9 cellular contexts compared by ENCODE assay signal in genomic region chr9:89464991-89465390, GRCh38. TPM values are rescaled to one million over a fixed set of nuclear protein-coding genes. Genes with fewer than 3 reads are reported as not detected.
DNase-seq lines count a peak whose midpoint lies in the region; ATAC-seq, FAIRE-seq and TF ChIP-seq lines count a peak whose summit lies in the region.
"Had no signal": no experiment of that assay in that cellular context is flagged by ENCODE, and none has a peak within 500 bp of the region (broad histone marks: within the 10 kb centered on the region; RNA-seq: fewer than 3 reads in every experiment).

No MANE protein-coding gene starts in this region.

- H3K27me3 Mint-ChIP-seq in central memory CD8-positive, alpha-beta T cell, result no peaks in the 10 kb centered on the region

- H3K9me3 Mint-ChIP-seq in central memory CD8-positive, alpha-beta T cell, result no peaks in the 10 kb centered on the region

- ATAC-seq in central memory CD8-positive, alpha-beta T cell (replicated peaks; ENCODE audit: extremely low read depth, poor library complexity, severe bottlenecking), result no peak
- no peak for ATAC-seq in right cardiac atrium

- H3K4me3 ChIP-seq in NB4 (ENCODE audit: low read depth, low read length), result no peak overlapping the region
- H3K4me3 ChIP-seq in spleen, result peak overlapping the region in 3 of 8 donors; percentile 6 to 56 (median 11)
- no peak overlapping the region for H3K4me3 ChIP-seq in right cardiac atrium (ENCODE audit: low read length)
- no peak overlapping the region for H3K4me3 ChIP-seq in small intestine (ENCODE audit: low read depth in 1 of 2, low read length in 2 of 2)

- H3K4me3 Mint-ChIP-seq in central memory CD8-positive, alpha-beta T cell, result peak overlapping the region; percentile 74

- H3K36me3 ChIP-seq in spleen (peaks cover 0 to 16% (median 0%) of the 10 kb centered on the region in 6 donors), small intestine (ENCODE audit: control insufficient read depth in 2 of 2, insufficient read depth in 2 of 2, low read length in 2 of 2) (no peaks in the 10 kb centered on the region)

- H3K4me1 Mint-ChIP-seq in central memory CD8-positive, alpha-beta T cell, result peaks cover 91% of the 10 kb centered on the region

- FAIRE-seq in GM18507 (lab: Jason Lieb, UNC) (peak; percentile 46), small intestine (lab: Jason Lieb, UNC) (no peak)
- FAIRE-seq: keratinocyte had no signal

- no peaks in the 10 kb centered on the region for H3K9me3 ChIP-seq in spleen
- no peaks in the 10 kb centered on the region for H3K9me3 ChIP-seq in right cardiac atrium (ENCODE audit: control insufficient read depth, low read length)
- no peaks in the 10 kb centered on the region for H3K9me3 ChIP-seq in small intestine (ENCODE audit: control insufficient read depth, low read depth)

- TF ChIP-seq CTCF in NB4 (IDR thresholded peaks at IDR 0.05; ENCODE audit: low read depth, low read length) (no peak), spleen (IDR thresholded peaks at IDR 0.05 in 8 of 11, conservative IDR thresholded peaks at IDR 0.05 in 3 of 11) (no peak)

- peaks cover 38 to 100% (median 90%) of the 10 kb centered on the region in 6 donors for H3K4me1 ChIP-seq in spleen
- H3K4me1 ChIP-seq in right cardiac atrium (ENCODE audit: control insufficient read depth, insufficient read depth, low read length), result no peaks in the 10 kb centered on the region
- peaks cover 0 to 7% of the 10 kb centered on the region in 2 donors for H3K4me1 ChIP-seq in small intestine (ENCODE audit: control insufficient read depth in 2 of 2, insufficient read depth in 1 of 2, low read depth in 1 of 2, low read length in 1 of 2)

- intact Hi-C loops in spleen (cut with DNase I; ENCODE audit: low total_unique reads), result no loop called here
- intact Hi-C loops in right cardiac atrium (cut with DNase I), result no loop called here

- peaks cover 35% of the 10 kb centered on the region for H3K36me3 Mint-ChIP-seq in central memory CD8-positive, alpha-beta T cell (ENCODE audit: insufficient read depth)

- TF ChIP-seq POLR2A in NB4 (IDR thresholded peaks at IDR 0.05; ENCODE audit: extremely low read depth, insufficient read length), result no peak
- TF ChIP-seq POLR2A in spleen (IDR thresholded peaks at IDR 0.05), result no peak

- 37 to 69% (median 52%) methylated on average over 8 of the region's 8 CpGs for WGBS in spleen, 5 donors
- WGBS in right cardiac atrium, result 75% methylated on average over 8 of the region's 8 CpGs
- 71 to 79% (median 78%) methylated on average over 8 of the region's 8 CpGs for WGBS in small intestine, 3 donors

- H3K27ac ChIP-seq in spleen (peak overlapping the region; percentile 80 to 97 (median 92)), right cardiac atrium (ENCODE audit: low read length) (no peak overlapping the region), small intestine (ENCODE audit: low read depth in 1 of 2, low read length in 1 of 2) (peak overlapping the region in 1 of 2 donors; percentile 88)

- DNase-seq in GM18507 (ENCODE audit: extremely low spot score, insufficient read length, low read depth), result no peak
- DNase-seq in NB4 (ENCODE audit: low read depth), result peak; percentile 73
- DNase-seq in central memory CD8-positive, alpha-beta T cell (ENCODE audit: low spot score in 2 of 2), result no peak
- peak; percentile 65 for DNase-seq in spleen
- no peak for DNase-seq in inferior parietal cortex (ENCODE audit: extremely low spot score)
- DNase-seq in right cardiac atrium, result no peak
- DNase-seq in small intestine, result no peak
- DNase-seq: NCI-H2227 treated with DMSO at 0.1 percent for 48 hours had no signal

- H3K27me3 ChIP-seq in spleen (replicated peaks in 1 of 7), result no peaks in the 10 kb centered on the region
- no peaks in the 10 kb centered on the region for H3K27me3 ChIP-seq in right cardiac atrium (ENCODE audit: control insufficient read depth, insufficient read depth)
- no peaks in the 10 kb centered on the region for H3K27me3 ChIP-seq in small intestine (ENCODE audit: control insufficient read depth in 2 of 2, insufficient read depth in 2 of 2, low read length in 2 of 2)

- H3K27ac Mint-ChIP-seq in central memory CD8-positive, alpha-beta T cell (ENCODE audit: low read depth), result peak overlapping the region; percentile 83

RNA-seq across cellular contexts. Expression of gene SEMA4D, which starts 32.9 kb away (rescaled TPM):
- total RNA-seq in spleen (100 to 1,000 TPM in 6 of 7 donors, 10 to 100 TPM in 1; 81.6 to 193 (median 171) TPM), right cardiac atrium (10 to 100 TPM; 23.3 to 28.3 (median 27.0) TPM)
- polyA plus RNA-seq in spleen (10 to 100 TPM; 23.0 to 32.3 (median 31.5) TPM), right cardiac atrium (13.0 TPM), small intestine (1 to 10 TPM in 2 of 3 donors, under 1 TPM in 1; 0.67 to 8.8 (median 4.6) TPM)

Comparison
In these comparisons a context has a peak if more than half of its experiments do, and no peak if none do; other contexts are left out.
1. DNase-seq: peak in NB4 (single experiment) and spleen (single experiment); none in GM18507 (single experiment), central memory CD8-positive, alpha-beta T cell (0 of 2), inferior parietal cortex (single experiment), right cardiac atrium (0 of 3) and small intestine (single experiment).